Comparison of ENCODE assay signal across 20 cellular contexts in genomic region chr10:129709627-129710509, GRCh38.
DNase-seq lines count a peak whose midpoint lies in the region; ATAC-seq and TF ChIP-seq lines count a peak whose summit lies in the region.
"Had no signal": no experiment of that assay in that cellular context is flagged by ENCODE, and none has a peak within 500 bp of the region (broad histone marks: within the 10 kb centered on the region; RNA-seq: fewer than 3 reads in every experiment).

No MANE protein-coding gene starts in this region.

- TF ChIP-seq CTCF in WTC11 (IDR thresholded peaks at IDR 0.05), result no peak

- H3K36me3 Mint-ChIP-seq in WTC11, result no peaks in the 10 kb centered on the region
- H3K36me3 Mint-ChIP-seq in natural killer cell treated with Interleukin-12 subunit alpha and Interleukin-12 subunit beta and Interleukin-15 and Interleukin-18, amount 100 ng/mL, for 72 hours, result no peaks in the 10 kb centered on the region

- H3K27ac Mint-ChIP-seq in WTC11, result peak overlapping the region; percentile 49; the same call in 1 of the 2 replicates
- H3K27ac Mint-ChIP-seq in natural killer cell treated with Interleukin-12 subunit alpha and Interleukin-12 subunit beta and Interleukin-15 and Interleukin-18, amount 100 ng/mL, for 72 hours, result no peak overlapping the region
- H3K27ac Mint-ChIP-seq: CD4-positive, alpha-beta T cell had no signal

- no peak for DNase-seq in Right ventricle myocardium superior
- DNase-seq in left ventricle myocardium superior, result no peak
- no peak for DNase-seq in WTC11 (ENCODE audit: low spot score)
- no peak for DNase-seq in natural killer cell treated with Interleukin-12 subunit alpha and Interleukin-12 subunit beta and Interleukin-15 and Interleukin-18, amount 100 ng/mL, for 72 hours (ENCODE audit: low spot score)
- DNase-seq in NCI-H2081 (lab: John Stamatoyannopoulos, UW), result no peak
- no peak for DNase-seq in stimulated activated CD4-positive, alpha-beta T cell treated with anti-CD3 and anti-CD28 coated beads, Interleukin-4, amount 100 ng/mL, for 24 hours
- DNase-seq: BE2C; Calu3; CD4-positive, alpha-beta T cell; DMS79 treated with DMSO at 0.1 percent for 48 hours; Kasumi-1; MG63; NCI-H1048; NCI-H1436 treated with DMSO at 0.1 percent for 48 hours; NCI-H2029 treated with DMSO at 0.1 percent for 48 hours; NCI-H510A; NCI-H774; PC-3; RPMI8226 had no signal

- no peak for TF ChIP-seq POLR2A in GM18505 (IDR thresholded peaks at IDR 0.05; ENCODE audit: borderline replicate concordance, extremely low read depth, insufficient read depth, insufficient read length)

- H3K9me3 Mint-ChIP-seq in WTC11, result no peaks in the 10 kb centered on the region
- no peaks in the 10 kb centered on the region for H3K9me3 Mint-ChIP-seq in natural killer cell treated with Interleukin-12 subunit alpha and Interleukin-12 subunit beta and Interleukin-15 and Interleukin-18, amount 100 ng/mL, for 72 hours
- H3K9me3 Mint-ChIP-seq: CD4-positive, alpha-beta T cell had no signal

- POLR2A ChIA-PET in WTC11 (lab: Charles Lee), result no interaction called here

- CTCF ChIA-PET in WTC11 (lab: Charles Lee), result interaction anchor here (1.0 to 2.2 kb wide), 4 partner anchors 7 to 335 kb away, joined by 3 to 14 read pairs (median 4); no protein-coding TSS in a partner anchor

- intact Hi-C loops in Right ventricle myocardium superior (cut with DNase I), result no loop called here
- intact Hi-C loops in left ventricle myocardium superior (cut with micrococcal nuclease), result no loop called here

- peaks cover 50% of the 10 kb centered on the region for H3K4me1 Mint-ChIP-seq in WTC11
- no peaks in the 10 kb centered on the region for H3K4me1 Mint-ChIP-seq in natural killer cell treated with Interleukin-12 subunit alpha and Interleukin-12 subunit beta and Interleukin-15 and Interleukin-18, amount 100 ng/mL, for 72 hours (ENCODE audit: low read depth in 2 of 2)

- H3K4me3 Mint-ChIP-seq in WTC11, result no peak overlapping the region
- no peak overlapping the region for H3K4me3 Mint-ChIP-seq in natural killer cell treated with Interleukin-12 subunit alpha and Interleukin-12 subunit beta and Interleukin-15 and Interleukin-18, amount 100 ng/mL, for 72 hours
- H3K4me3 Mint-ChIP-seq: CD4-positive, alpha-beta T cell had no signal

- ATAC-seq in Right ventricle myocardium superior (ENCODE audit: poor library complexity) (peak; percentile 12), left ventricle myocardium superior (no peak), WTC11 (no peak), GM18505 (IDR thresholded peaks at IDR 0.05; ENCODE audit: unreplicated experiment) (no peak)
- ATAC-seq in natural killer cell treated with Interleukin-12 subunit alpha and Interleukin-12 subunit beta and Interleukin-15 and Interleukin-18, amount 100 ng/mL, for 72 hours, result peak; percentile 29 to 52
- ATAC-seq: PC-3 had no signal

- no peaks in the 10 kb centered on the region for H3K27me3 Mint-ChIP-seq in WTC11 (ENCODE audit: low read depth)
- H3K27me3 Mint-ChIP-seq in natural killer cell treated with Interleukin-12 subunit alpha and Interleukin-12 subunit beta and Interleukin-15 and Interleukin-18, amount 100 ng/mL, for 72 hours, result no peaks in the 10 kb centered on the region
- H3K27me3 Mint-ChIP-seq: CD4-positive, alpha-beta T cell had no signal

TF ChIP-seq in WTC11, 78 proteins besides CTCF, POLR2A, EP300 and RAD21 (continues in another document):
- TF ChIP-seq ARID4B (CRISPR knock-in tag; IDR thresholded peaks at IDR 0.05; ENCODE audit: borderline replicate concordance), result no peak
- no peak for TF ChIP-seq ATF1 (CRISPR knock-in tag; IDR thresholded peaks at IDR 0.05)
- no peak for TF ChIP-seq CREM (CRISPR knock-in tag; IDR thresholded peaks at IDR 0.05)
- no peak for TF ChIP-seq ELF4 (CRISPR knock-in tag; IDR thresholded peaks at IDR 0.05; ENCODE audit: low read depth)
- no peak for TF ChIP-seq ZNF263 (CRISPR knock-in tag; IDR thresholded peaks at IDR 0.05; ENCODE audit: low read depth)
- TF ChIP-seq RELA (CRISPR knock-in tag; IDR thresholded peaks at IDR 0.05; ENCODE audit: borderline replicate concordance), result no peak
- no peak for TF ChIP-seq ZNF416 (CRISPR knock-in tag; IDR thresholded peaks at IDR 0.05)
- no peak for TF ChIP-seq HMGXB4 (CRISPR knock-in tag; IDR thresholded peaks at IDR 0.05)
- no peak for TF ChIP-seq NFE2L1 (CRISPR knock-in tag; IDR thresholded peaks at IDR 0.05)
- TF ChIP-seq TEAD1 (CRISPR knock-in tag; IDR thresholded peaks at IDR 0.05), result no peak
- no peak for TF ChIP-seq ZNF121 (CRISPR knock-in tag; IDR thresholded peaks at IDR 0.05)
- TF ChIP-seq IRF2 (CRISPR knock-in tag; IDR thresholded peaks at IDR 0.05; ENCODE audit: borderline replicate concordance, low read depth), result no peak
- no peak for TF ChIP-seq E2F5 (CRISPR knock-in tag; IDR thresholded peaks at IDR 0.05)
- TF ChIP-seq STAT6 (CRISPR knock-in tag; conservative IDR thresholded peaks at IDR 0.05; ENCODE audit: low read depth), result no peak

Comparison
In these comparisons a context has a peak if more than half of its experiments do, and no peak if none do; other contexts are left out.
1. ATAC-seq: peak in Right ventricle myocardium superior (single experiment) and natural killer cell treated with Interleukin-12 subunit alpha and Interleukin-12 subunit beta and Interleukin-15 and Interleukin-18, amount 100 ng/mL, for 72 hours (2 of 2); none in left ventricle myocardium superior (single experiment), WTC11 (single experiment) and GM18505 (single experiment).